In the genomic region with DNA sequence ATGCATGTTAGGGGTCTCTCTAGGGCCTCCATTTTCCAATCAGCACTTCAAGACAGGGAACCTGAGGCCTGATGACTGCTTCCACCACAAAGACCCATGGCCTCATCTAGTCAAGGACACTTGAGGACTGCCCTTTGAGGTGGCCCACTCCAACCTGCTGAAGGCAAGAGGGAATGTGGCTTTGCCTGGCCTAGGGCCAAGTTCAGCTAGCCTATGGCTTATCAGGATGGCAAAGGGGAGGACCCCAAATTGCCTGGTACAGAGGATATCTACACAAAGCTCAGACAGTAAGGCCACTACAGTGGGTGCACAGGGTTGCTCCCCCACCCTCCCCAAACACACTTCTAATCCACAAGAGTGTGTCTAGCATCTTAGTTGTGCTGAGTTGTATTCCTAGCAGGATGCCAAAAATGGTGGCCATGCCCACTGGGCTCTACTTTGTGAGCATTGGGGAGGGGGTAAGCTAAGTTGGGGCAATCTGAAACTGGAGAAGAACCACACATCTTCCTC, we compare ENCODE assay signal across 18 cellular contexts.
A peak's percentile ranks its signal among the peaks of the same experiment; 100 is the strongest.
DNase-seq lines count a peak whose midpoint lies in the region; ATAC-seq and TF ChIP-seq lines count a peak whose summit lies in the region.
"Had no signal": no experiment of that assay in that cellular context is flagged by ENCODE, and none has a peak within 500 bp of the region (broad histone marks: within the 10 kb centered on the region; RNA-seq: fewer than 3 reads in every experiment).

No MANE protein-coding gene starts in this region.

- H3K9me3 ChIP-seq in RWPE2 (ENCODE audit: severe bottlenecking) (no peaks in the 10 kb centered on the region), neutrophil (no peaks in the 10 kb centered on the region)
- H3K9me3 ChIP-seq: Caco-2, SJSA1 had no signal

- H3K27ac Mint-ChIP-seq in activated T-cell treated with anti-CD3 and anti-CD28 coated beads, Interleukin-2, amount 50 U/mL, for 24 hours: peak overlapping the region; percentile 71

- in situ Hi-C loops in GM18951 (cut with MboI; ENCODE audit: low sequenced_read_pairs, unreplicated experiment): no loop called here

- TF ChIP-seq CTCF in RWPE2 (IDR thresholded peaks at IDR 0.05; ENCODE audit: poor library complexity, severe bottlenecking): no peak
- no peak for TF ChIP-seq CTCF in neutrophil (IDR thresholded peaks at IDR 0.05)

- H3K4me1 ChIP-seq in RWPE2 (ENCODE audit: insufficient read depth, poor library complexity, severe bottlenecking): peaks cover 25% of the 10 kb centered on the region
- H3K4me1 ChIP-seq in neutrophil (ENCODE audit: control insufficient read depth in 1 of 2, insufficient read depth in 1 of 2, low read depth in 1 of 2, low read length in 1 of 2): no peaks in the 10 kb centered on the region
- H3K4me1 ChIP-seq: Caco-2, SJSA1 had no signal

- no peak overlapping the region for H3K4me3 ChIP-seq in RWPE2 (ENCODE audit: severe bottlenecking)
- H3K4me3 ChIP-seq in neutrophil (ENCODE audit: low read depth in 1 of 2, low read length in 1 of 2): no peak overlapping the region
- H3K4me3 ChIP-seq: SJSA1 had no signal

- H3K27me3 ChIP-seq in RWPE2 (ENCODE audit: insufficient read depth, poor library complexity, severe bottlenecking): no peaks in the 10 kb centered on the region
- no peaks in the 10 kb centered on the region for H3K27me3 ChIP-seq in neutrophil
- H3K27me3 ChIP-seq: SJSA1 had no signal

- no peaks in the 10 kb centered on the region for H3K9me3 Mint-ChIP-seq in activated T-cell treated with anti-CD3 and anti-CD28 coated beads, Interleukin-2, amount 50 U/mL, for 24 hours

- H3K27ac ChIP-seq in RWPE2 (ENCODE audit: poor library complexity, severe bottlenecking) (peak overlapping the region; percentile 91), neutrophil (peak overlapping the region; percentile 15)
- H3K27ac ChIP-seq: SJSA1 had no signal

- ATAC-seq in RWPE2 (ENCODE audit: low read depth): no peak

- H3K4me1 Mint-ChIP-seq in activated T-cell treated with anti-CD3 and anti-CD28 coated beads, Interleukin-2, amount 50 U/mL, for 24 hours (ENCODE audit: low read depth): peaks cover 48% of the 10 kb centered on the region

- H3K36me3 Mint-ChIP-seq in activated T-cell treated with anti-CD3 and anti-CD28 coated beads, Interleukin-2, amount 50 U/mL, for 24 hours (ENCODE audit: low read depth): peaks cover 99% of the 10 kb centered on the region

- H3K27me3 Mint-ChIP-seq in activated T-cell treated with anti-CD3 and anti-CD28 coated beads, Interleukin-2, amount 50 U/mL, for 24 hours: no peaks in the 10 kb centered on the region

- no peak overlapping the region for H3K4me3 Mint-ChIP-seq in activated T-cell treated with anti-CD3 and anti-CD28 coated beads, Interleukin-2, amount 50 U/mL, for 24 hours

- H3K36me3 ChIP-seq in RWPE2 (ENCODE audit: low read depth) (peaks cover 98% of the 10 kb centered on the region), neutrophil (peaks cover 99% of the 10 kb centered on the region)

- no peak for DNase-seq in activated T-cell treated with anti-CD3 and anti-CD28 coated beads, Interleukin-2, amount 50 U/mL, for 24 hours
- no peak for DNase-seq in activated T-cell treated with anti-CD3 and anti-CD28 coated beads, Interleukin-2, amount 50 U/mL, for 48 hours
- DNase-seq in RWPE2 (ENCODE audit: low spot score) (no peak), NCI-H2107 (lab: John Stamatoyannopoulos, UW) (no peak), NCI-H2196 (lab: John Stamatoyannopoulos, UW; ENCODE audit: unreplicated experiment) (no peak)
- DNase-seq: AML-193, Caco-2, DMS153, H7, NCI-H1436, NCI-H2029, NCI-H2171 treated with DMSO at 0.1 percent for 48 hours, NCI-H748 treated with DMSO at 0.1 percent for 48 hours, OCI-M1, RPMI8226 had no signal

- TF ChIP-seq POLR2A in GM18951 (IDR thresholded peaks at IDR 0.05; ENCODE audit: extremely low read depth, insufficient read depth, insufficient read length): peak; percentile 4
